21 cellular contexts compared by ENCODE assay signal in the genomic region with DNA sequence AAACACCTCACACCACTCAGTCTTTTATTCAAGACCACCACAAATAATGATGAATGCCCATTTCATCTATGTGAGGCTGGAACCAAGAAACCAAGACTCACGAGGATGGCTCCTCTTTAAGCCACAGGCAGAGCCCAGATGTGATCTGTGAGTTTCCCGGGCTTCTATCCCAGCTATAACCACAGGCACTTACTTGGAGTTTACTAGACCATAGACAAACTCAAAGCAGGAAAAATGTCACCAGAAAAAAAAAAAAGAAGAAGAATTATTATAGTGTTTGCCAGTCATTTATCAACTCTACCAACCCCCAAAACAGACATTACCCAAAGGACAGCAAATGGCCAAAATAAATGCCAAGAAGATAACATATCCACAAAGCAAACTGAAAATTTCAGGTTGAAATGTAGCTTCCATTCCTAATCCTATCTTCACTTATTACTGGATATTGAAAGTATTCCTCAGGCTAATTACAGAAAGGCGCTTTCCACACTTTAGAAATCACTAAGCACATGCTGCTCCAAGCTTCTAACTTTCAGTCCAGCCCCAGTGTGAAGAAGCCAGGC. TPM values are rescaled to one million over a fixed set of nuclear protein-coding genes. Genes with fewer than 3 reads are reported as not detected.
A peak's percentile ranks its signal among the peaks of the same experiment; 100 is the strongest.
DNase-seq lines count a peak whose midpoint lies in the region; ATAC-seq, FAIRE-seq and TF ChIP-seq lines count a peak whose summit lies in the region.
"Had no signal": no experiment of that assay in that cellular context is flagged by ENCODE, and none has a peak within 500 bp of the region (broad histone marks: within the 10 kb centered on the region; RNA-seq: fewer than 3 reads in every experiment).

No MANE protein-coding gene starts in this region.

- no peak overlapping the region for H4K91ac ChIP-seq in H1 (replicated peaks; ENCODE audit: insufficient read length, low read length)

- no TSS peak for BruUV-seq in HepG2 (replicated peaks; lab: Mats Ljungman, UMichigan)

- TF ChIP-seq CTCF in liver (IDR thresholded peaks at IDR 0.05; ENCODE audit: low read depth, low read length, missing input control) (no peak), HepG2 (CRISPR knock-in tag; IDR thresholded peaks at IDR 0.05) (no peak), H1 (IDR thresholded peaks at IDR 0.05; ENCODE audit: control extremely low read depth in 1 of 3, insufficient read depth in 1 of 3, low read depth in 1 of 3, low read length in 3 of 3) (no peak), right lobe of liver (IDR thresholded peaks at IDR 0.05) (no peak)

- H4K8ac ChIP-seq in H1 (ENCODE audit: extremely low read depth, insufficient read depth, low read length) = no peak overlapping the region

- no peak overlapping the region for H3K56ac ChIP-seq in H1 (replicated peaks; ENCODE audit: insufficient read length, low read depth, low read length)

- no peak overlapping the region for H3K4ac ChIP-seq in H1 (replicated peaks; ENCODE audit: insufficient read length, low read depth, low read length)

- H3K27ac ChIP-seq in liver (ENCODE audit: low read depth in 1 of 2, low read length in 2 of 2) = no peak overlapping the region
- no peak overlapping the region for H3K27ac ChIP-seq in HepG2 (ENCODE audit: extremely low read length, insufficient read depth, low read length)
- H3K27ac ChIP-seq in H1 (ENCODE audit: low read depth, low read length) = no peak overlapping the region
- no peak overlapping the region for H3K27ac ChIP-seq in right lobe of liver
- H3K27ac ChIP-seq: BLaER1 treated with 17β-estradiol and CSF1 and Interleukin-3, amounts not matched to agents 10 nM and 100 nM had no signal

- POLR2A ChIA-PET in HepG2 (lab: Yijun Ruan, JAX) = no interaction called here
- POLR2A ChIA-PET in H1 (lab: Charles Lee; ENCODE audit: partially characterized antibody) = interaction anchor here (0.6 to 1.5 kb wide), 3 partner anchors 16 to 488 kb away, joined by 3 to 5 read pairs (median 4); no protein-coding TSS in a partner anchor

- in situ Hi-C loops in HepG2 (cut with HindIII; ENCODE audit: extremely low pct_ligation_motif_present, low pct_unique_long_range_greater_than_20kb) = no loop called here

- H3K27me3 ChIP-seq in liver (ENCODE audit: control insufficient read depth in 4 of 4, insufficient read depth in 4 of 4, low read length in 3 of 4) (no peaks in the 10 kb centered on the region), HepG2 (ENCODE audit: control insufficient read depth in 1 of 2, insufficient read depth in 2 of 2, low read length in 2 of 2) (no peaks in the 10 kb centered on the region), H1 (replicated peaks in 1 of 4; ENCODE audit: control insufficient read depth in 3 of 4, extremely low read depth in 1 of 4, insufficient read depth in 3 of 4, low read length in 3 of 4) (no peaks in the 10 kb centered on the region), right lobe of liver (no peaks in the 10 kb centered on the region)
- H3K27me3 ChIP-seq: BLaER1 treated with 17β-estradiol and CSF1 and Interleukin-3, amounts not matched to agents 10 nM and 100 nM had no signal

- 79% methylated on average over 3 of the region's 3 CpGs for WGBS in liver
- WGBS in HepG2 (ENCODE audit: low lambda C conversion rate) = 95% methylated on average over 3 of the region's 3 CpGs
- WGBS in H1 (ENCODE audit: extremely low coverage in 1 of 2, insufficient coverage in 1 of 2, insufficient read length in 1 of 2, insufficient replicate concordance in 2 of 2, low coverage in 1 of 2, low lambda C conversion rate in 2 of 2, missing lambda C conversion rate in 1 of 2), 2 experiments = 80% methylated on average over 3 of the region's 3 CpGs; no CpG with 5 or more reads in 1 of the 2 experiments
- 83% methylated on average over 3 of the region's 3 CpGs for WGBS in right lobe of liver (ENCODE audit: insufficient coverage, low coverage, low lambda C conversion rate, missing lambda C conversion rate)

- DNase-seq in HepG2 (ENCODE audit: low spot score) (no peak), H1 (ENCODE audit: low read depth in 1 of 2, low spot score in 2 of 2) (no peak), right lobe of liver (no peak), T-helper 2 cell (no peak)
- no peak for DNase-seq in stimulated activated CD4-positive, alpha-beta T cell treated with anti-CD3 and anti-CD28 coated beads, Interleukin-4, amount 100 ng/mL, for 1 hour
- DNase-seq: 8988T; Calu3; CD8-positive, alpha-beta T cell; DMS53; DND-41; EL; H7; HFFc6 had no signal

- H3K23ac ChIP-seq in H1 (ENCODE audit: insufficient read length) = no peak overlapping the region

- H3K9ac ChIP-seq in liver (ENCODE audit: low read depth in 1 of 2, low read length in 2 of 2) (no peak overlapping the region), HepG2 (ENCODE audit: insufficient read depth, low read depth, low read length) (no peak overlapping the region), H1 (replicated peaks in 1 of 4; ENCODE audit: extremely low read depth in 1 of 4, low read depth in 3 of 4, low read length in 3 of 4) (no peak overlapping the region)
- H3K9ac ChIP-seq: BLaER1 treated with 17β-estradiol and CSF1 and Interleukin-3, amounts not matched to agents 10 nM and 100 nM had no signal

- no peak overlapping the region for H3K14ac ChIP-seq in H1 (ENCODE audit: insufficient read length)

- TF ChIP-seq RAD21 in liver (IDR thresholded peaks at IDR 0.05) = no peak
- TF ChIP-seq RAD21 in HepG2 (CRISPR knock-in tag; IDR thresholded peaks at IDR 0.05) = no peak
- TF ChIP-seq RAD21 in H1 (IDR thresholded peaks at IDR 0.05 in 1 of 2, conservative IDR thresholded peaks at IDR 0.05 in 1 of 2; ENCODE audit: low read depth in 2 of 2, low read length in 2 of 2) = no peak

- no peak overlapping the region for H2BK120ac ChIP-seq in H1 (replicated peaks; ENCODE audit: low read depth, low read length)

- no peaks in the 10 kb centered on the region; the same call in 1 of the 2 replicates for H3K79me1 ChIP-seq in H1 (ENCODE audit: low read depth, low read length)

- H2AK5ac ChIP-seq in H1 (ENCODE audit: low read depth, low read length) = peak overlapping the region; percentile 39; the same call in 1 of the 2 replicates

- H3K23me2 ChIP-seq in H1 (ENCODE audit: low read depth, low read length) = no peaks in the 10 kb centered on the region

- no peaks in the 10 kb centered on the region for H3K79me2 ChIP-seq in HepG2 (ENCODE audit: insufficient read depth, low read length)
- no peaks in the 10 kb centered on the region for H3K79me2 ChIP-seq in H1 (ENCODE audit: control insufficient read depth in 1 of 2, insufficient read depth in 2 of 2, low read length in 2 of 2)

- H3K4me1 ChIP-seq in liver (ENCODE audit: control insufficient read depth in 4 of 4, insufficient read depth in 4 of 4, low read length in 3 of 4) (peaks cover 0 to 10% (median 3%) of the 10 kb centered on the region in 4 donors), HepG2 (ENCODE audit: insufficient read depth, low read length) (no peaks in the 10 kb centered on the region), H1 (replicated peaks in 1 of 4; ENCODE audit: control insufficient read depth in 3 of 4, insufficient read depth in 4 of 4, low read length in 3 of 4) (peaks cover 2 to 11% (median 3%) of the 10 kb centered on the region in 4 experiments; a peak in 6 of 7 replicates), right lobe of liver (peaks cover 0 to 9% (median 0%) of the 10 kb centered on the region in 4 donors)
- H3K4me1 ChIP-seq: BLaER1 treated with 17β-estradiol and CSF1 and Interleukin-3, amounts not matched to agents 10 nM and 100 nM had no signal

- H2AFZ ChIP-seq in HepG2 (ENCODE audit: low read length) (no peak overlapping the region), H1 (ENCODE audit: low read length) (no peak overlapping the region)
- H2AFZ ChIP-seq: GM23338 had no signal

- FAIRE-seq in HepG2 (lab: Jason Lieb, UNC) = no peak
- no peak for FAIRE-seq in H1 (lab: Jason Lieb, UNC)
- FAIRE-seq: GM12891, GM18507, HTR-8/SVneo had no signal

- no peak overlapping the region for H2BK20ac ChIP-seq in H1 (ENCODE audit: low read length)

- CTCF ChIA-PET in HepG2 (lab: Yijun Ruan, JAX; ENCODE audit: low intra/inter-chr PET ratio, low total read pairs) = no interaction called here
- CTCF ChIA-PET in H1 (lab: Charles Lee; ENCODE audit: partially characterized antibody) = interaction anchor here (0.7 to 1.2 kb wide), 3 partner anchors 14 to 582 kb away, joined by 3 to 4 read pairs (median 3); no protein-coding TSS in a partner anchor

- ATAC-seq in HepG2 = no peak
- ATAC-seq in right lobe of liver = peak in 3 of 4 donors; percentile 33 to 50 (median 34)
- ATAC-seq in GM21717 (IDR thresholded peaks at IDR 0.05; ENCODE audit: unreplicated experiment) = no peak
- ATAC-seq: CD8-positive, alpha-beta T cell; GM23338; HCT116 had no signal

- H3K36me3 ChIP-seq in liver (ENCODE audit: control insufficient read depth in 4 of 4, insufficient read depth in 3 of 4, low read depth in 1 of 4, low read length in 3 of 4) = peaks cover 5 to 31% (median 29%) of the 10 kb centered on the region in 4 donors
- peaks cover 0 to 8% of the 10 kb centered on the region in 2 experiments; a peak in 3 of 5 replicates for H3K36me3 ChIP-seq in HepG2 (replicated peaks in 1 of 2; ENCODE audit: control insufficient read depth in 1 of 2, insufficient read depth in 2 of 2, low read length in 2 of 2)
- peaks cover 0 to 14% (median 1%) of the 10 kb centered on the region in 4 experiments; a peak in 3 of 8 replicates for H3K36me3 ChIP-seq in H1 (ENCODE audit: control insufficient read depth in 2 of 4, insufficient read depth in 4 of 4, low read length in 3 of 4)
- H3K36me3 ChIP-seq in right lobe of liver = peaks cover 0 to 35% (median 12%) of the 10 kb centered on the region in 4 donors

- H4K5ac ChIP-seq in H1 (ENCODE audit: insufficient read length, low read depth, low read length) = no peak overlapping the region

- no peak overlapping the region for H2BK12ac ChIP-seq in H1 (ENCODE audit: low read depth, low read length)

- H4K20me1 ChIP-seq in HepG2 (ENCODE audit: insufficient read depth, low read length) = no peaks in the 10 kb centered on the region
- peaks cover 0 to 2% of the 10 kb centered on the region in 2 experiments for H4K20me1 ChIP-seq in H1 (replicated peaks in 1 of 2; ENCODE audit: control insufficient read depth in 1 of 2, insufficient read depth in 2 of 2, low read length in 2 of 2)

- H3K9me3 ChIP-seq in liver (ENCODE audit: control insufficient read depth in 4 of 4, low read length in 3 of 4) (no peaks in the 10 kb centered on the region), HepG2 (ENCODE audit: low read length) (no peaks in the 10 kb centered on the region), H1 (ENCODE audit: insufficient read depth in 2 of 2, low read depth in 1 of 2, low read length in 1 of 2) (no peaks in the 10 kb centered on the region), right lobe of liver (no peaks in the 10 kb centered on the region)

- TF ChIP-seq EP300 in HepG2 (IDR thresholded peaks at IDR 0.05; ENCODE audit: low read depth in 2 of 2, low read length in 2 of 2) (no peak), HepG2 (CRISPR knock-in tag; IDR thresholded peaks at IDR 0.05; ENCODE audit: borderline replicate concordance) (no peak), H1 (IDR thresholded peaks at IDR 0.05; ENCODE audit: borderline replicate concordance in 1 of 2, low read depth in 2 of 2, low read length in 2 of 2) (no peak)

- H2BK15ac ChIP-seq in H1 (ENCODE audit: low read length) = no peak overlapping the region

- no peak overlapping the region for H3K18ac ChIP-seq in H1 (ENCODE audit: extremely low read depth, low read length)

- TF ChIP-seq POLR2A in HepG2 (IDR thresholded peaks at IDR 0.05; ENCODE audit: insufficient read depth in 1 of 2, low read depth in 2 of 2, low read length in 2 of 2) = no peak
- no peak for TF ChIP-seq POLR2A in H1 (IDR thresholded peaks at IDR 0.05; ENCODE audit: control extremely low read depth in 1 of 2, low read depth in 2 of 2, low read length in 2 of 2)
- TF ChIP-seq POLR2A in right lobe of liver (IDR thresholded peaks at IDR 0.05) = no peak

- H3K4me3 ChIP-seq in liver (ENCODE audit: low read depth in 1 of 3, low read length in 3 of 3) = no peak overlapping the region
- H3K4me3 ChIP-seq in HepG2 (replicated peaks in 1 of 3; ENCODE audit: insufficient read depth in 1 of 3, low read depth in 2 of 3, low read length in 3 of 3) = no peak overlapping the region
- H3K4me3 ChIP-seq in H1 (ENCODE audit: extremely low read depth in 1 of 4, insufficient read depth in 2 of 4, low read depth in 3 of 4, low read length in 4 of 4) = no peak overlapping the region
- no peak overlapping the region for H3K4me3 ChIP-seq in right lobe of liver
- H3K4me3 ChIP-seq: BLaER1 treated with 17β-estradiol and CSF1 and Interleukin-3, amounts not matched to agents 10 nM and 100 nM; GM23338 had no signal

- H3K4me2 ChIP-seq in HepG2 (ENCODE audit: low read depth, low read length) = no peak overlapping the region
- H3K4me2 ChIP-seq in H1 (ENCODE audit: insufficient read depth in 1 of 2, low read depth in 2 of 2, low read length in 2 of 2) = no peak overlapping the region
- H3K4me2 ChIP-seq: BLaER1 treated with 17β-estradiol and CSF1 and Interleukin-3, amounts not matched to agents 10 nM and 100 nM had no signal

- H2BK5ac ChIP-seq in H1 (ENCODE audit: low read depth, low read length) = no peak overlapping the region

- intact Hi-C loops in HepG2 (cut with micrococcal nuclease; ENCODE audit: unreplicated experiment) = no loop called here
- intact Hi-C loops in right lobe of liver (cut with DNase I) = no loop called here

RNA-seq across cellular contexts. Expression of gene ZFYVE1, which starts 44.7 kb away (rescaled TPM):
- total RNA-seq in liver = 10 to 100 TPM in 1 of 2 donors, 1 to 10 TPM in 1; 8.9 to 13.5 TPM
- 1 to 10 TPM; 5.8 to 6.9 TPM for polyA plus RNA-seq in liver
- total RNA-seq in HepG2 (2016; rRNA removed; fragmentation: Illumina TruSeq; extraction: Trizol) = 2.6 and 2.8 TPM in 2 replicates
- 0.61 and 0.62 TPM in 2 replicates for total RNA-seq in HepG2 (2016; cell fraction: cytosol; rRNA removed; fragmentation: Illumina TruSeq; extraction: Trizol; ENCODE audit: low read depth)
- total RNA-seq in HepG2 (2016; cell fraction: insoluble cytoplasmic fraction; rRNA removed; fragmentation: Illumina TruSeq; extraction: Trizol) = 2.6 and 2.8 TPM in 2 replicates
- total RNA-seq in HepG2 (2016; cell fraction: membrane; rRNA removed; fragmentation: Illumina TruSeq; extraction: Trizol) = 1.2 and 1.4 TPM in 2 replicates
- 4.6 and 4.8 TPM in 2 replicates for total RNA-seq in HepG2 (2016; cell fraction: nucleus; rRNA removed; fragmentation: Illumina TruSeq; extraction: Trizol)
- 5.3 and 6.9 TPM in 2 replicates for polyA plus RNA-seq in HepG2 (2011; rRNA removed)
- polyA plus RNA-seq in HepG2 (2011; cell fraction: cytosol; rRNA removed) = 4.5 and 5.2 TPM in 2 replicates
- polyA plus RNA-seq in HepG2 (2011; cell fraction: nucleus; rRNA removed) = 15.0 and 17.4 TPM in 2 replicates
- polyA plus RNA-seq in HepG2 (2012) = 4.2 and 5.0 TPM in 2 replicates
- polyA plus RNA-seq in HepG2 (2016; cell fraction: cytosol; fragmentation: Illumina TruSeq; extraction: Trizol; ENCODE audit: low read depth) = 0.15 and 0.18 TPM in 2 replicates
- 2.5 and 3.2 TPM in 2 replicates for polyA plus RNA-seq in HepG2 (2016; cell fraction: insoluble cytoplasmic fraction; fragmentation: Illumina TruSeq; extraction: Trizol; ENCODE audit: low read depth)
- polyA plus RNA-seq in HepG2 (2016; cell fraction: membrane; fragmentation: Illumina TruSeq; extraction: Trizol; ENCODE audit: low read depth) = 0.39 and 0.42 TPM in 2 replicates
- polyA plus RNA-seq in HepG2 (2016; cell fraction: nucleus; fragmentation: Illumina TruSeq; extraction: Trizol; ENCODE audit: insufficient read depth, low read depth) = 5.1 and 5.4 TPM in 2 replicates
- polyA minus RNA-seq in HepG2 (2011; rRNA and poly(A)+ RNA removed; ENCODE audit: low replicate concordance) = 8.5 and 13.2 TPM in 2 replicates
- 3.7 and 4.6 TPM in 2 replicates for polyA minus RNA-seq in HepG2 (2011; cell fraction: cytosol; rRNA and poly(A)+ RNA removed)
- polyA minus RNA-seq in HepG2 (2011; cell fraction: nucleus; rRNA and poly(A)+ RNA removed) = 14.8 and 17.7 TPM in 2 replicates
- total RNA-seq in H1 (2021; fragmentation: NEBNext Ultra II Directional; extraction: Animal tissue kit (Norgen Biotek cat#: 25700)) = 12.5 and 13.9 TPM in 2 replicates
- polyA plus RNA-seq in H1 (2011; rRNA removed) = 9.8 and 12.7 TPM in 2 replicates
- polyA plus RNA-seq in H1 (2011; cell fraction: cytosol; rRNA removed) = 11.9 TPM
- 21.1 TPM for polyA plus RNA-seq in H1 (2011; cell fraction: nucleus; rRNA removed)
- 6.5 to 13.6 TPM (median 12.0 TPM) in 4 replicates for polyA plus RNA-seq in H1 (2012, experiment 1 of 2)
- polyA plus RNA-seq in H1 (2012, experiment 2 of 2) = 8.5 TPM
- 4.9 TPM for polyA plus RNA-seq in H1 (2013, experiment 1 of 2)
- polyA plus RNA-seq in H1 (2013, experiment 2 of 2) = 4.4 TPM
- 25.2 and 29.7 TPM in 2 replicates for polyA minus RNA-seq in H1 (2011; rRNA and poly(A)+ RNA removed)
- 11.5 TPM for polyA minus RNA-seq in H1 (2011; cell fraction: cytosol; rRNA and poly(A)+ RNA removed)
- polyA minus RNA-seq in H1 (2011; cell fraction: nucleus; rRNA and poly(A)+ RNA removed) = 16.3 TPM
- total RNA-seq in right lobe of liver = 10 to 100 TPM in 5 of 6 experiments, 1 to 10 TPM in 1; 9.9 to 14.3 (median 11.4) TPM

RNA-seq across cellular contexts. Expression of gene DCAF4, which starts 56.0 kb away (rescaled TPM):
- total RNA-seq in liver = 10 to 100 TPM in 1 of 2 donors, 1 to 10 TPM in 1; 3.5 to 11.0 TPM
- polyA plus RNA-seq in liver = 1 to 10 TPM; 4.1 to 8.1 TPM
- 17.3 and 18.8 TPM in 2 replicates for total RNA-seq in HepG2 (2016; rRNA removed; fragmentation: Illumina TruSeq; extraction: Trizol)
- 3.9 and 4.3 TPM in 2 replicates for total RNA-seq in HepG2 (2016; cell fraction: cytosol; rRNA removed; fragmentation: Illumina TruSeq; extraction: Trizol; ENCODE audit: low read depth)
- total RNA-seq in HepG2 (2016; cell fraction: insoluble cytoplasmic fraction; rRNA removed; fragmentation: Illumina TruSeq; extraction: Trizol) = 19.7 and 20.3 TPM in 2 replicates
- 5.0 and 5.4 TPM in 2 replicates for total RNA-seq in HepG2 (2016; cell fraction: membrane; rRNA removed; fragmentation: Illumina TruSeq; extraction: Trizol)
- total RNA-seq in HepG2 (2016; cell fraction: nucleus; rRNA removed; fragmentation: Illumina TruSeq; extraction: Trizol) = 20.4 and 27.6 TPM in 2 replicates
- 21.1 and 25.6 TPM in 2 replicates for polyA plus RNA-seq in HepG2 (2011; rRNA removed)
- 15.1 and 22.4 TPM in 2 replicates for polyA plus RNA-seq in HepG2 (2011; cell fraction: cytosol; rRNA removed)
- polyA plus RNA-seq in HepG2 (2011; cell fraction: nucleus; rRNA removed) = 71.7 and 82.4 TPM in 2 replicates
- polyA plus RNA-seq in HepG2 (2012) = 16.5 and 19.5 TPM in 2 replicates
- polyA plus RNA-seq in HepG2 (2016; cell fraction: cytosol; fragmentation: Illumina TruSeq; extraction: Trizol; ENCODE audit: low read depth) = 1.7 and 2.2 TPM in 2 replicates
- polyA plus RNA-seq in HepG2 (2016; cell fraction: insoluble cytoplasmic fraction; fragmentation: Illumina TruSeq; extraction: Trizol; ENCODE audit: low read depth) = 18.3 and 21.3 TPM in 2 replicates
- polyA plus RNA-seq in HepG2 (2016; cell fraction: membrane; fragmentation: Illumina TruSeq; extraction: Trizol; ENCODE audit: low read depth) = 3.5 and 3.9 TPM in 2 replicates
- 26.1 and 30.0 TPM in 2 replicates for polyA plus RNA-seq in HepG2 (2016; cell fraction: nucleus; fragmentation: Illumina TruSeq; extraction: Trizol; ENCODE audit: insufficient read depth, low read depth)
- polyA minus RNA-seq in HepG2 (2011; rRNA and poly(A)+ RNA removed; ENCODE audit: low replicate concordance) = 21.6 and 30.7 TPM in 2 replicates
- polyA minus RNA-seq in HepG2 (2011; cell fraction: cytosol; rRNA and poly(A)+ RNA removed) = 6.5 and 8.3 TPM in 2 replicates
- 54.1 and 63.2 TPM in 2 replicates for polyA minus RNA-seq in HepG2 (2011; cell fraction: nucleus; rRNA and poly(A)+ RNA removed)
- 16.8 and 21.1 TPM in 2 replicates for total RNA-seq in H1 (2021; fragmentation: NEBNext Ultra II Directional; extraction: Animal tissue kit (Norgen Biotek cat#: 25700))
- 17.0 and 26.3 TPM in 2 replicates for polyA plus RNA-seq in H1 (2011; rRNA removed)
- polyA plus RNA-seq in H1 (2011; cell fraction: cytosol; rRNA removed) = 28.3 TPM
- polyA plus RNA-seq in H1 (2011; cell fraction: nucleus; rRNA removed) = 35.9 TPM
- 13.7 to 17.0 TPM (median 14.8 TPM) in 4 replicates for polyA plus RNA-seq in H1 (2012, experiment 1 of 2)
- polyA plus RNA-seq in H1 (2012, experiment 2 of 2) = 7.8 TPM
- polyA plus RNA-seq in H1 (2013, experiment 1 of 2) = 22.5 TPM
- 22.9 TPM for polyA plus RNA-seq in H1 (2013, experiment 2 of 2)
- 24.8 and 27.4 TPM in 2 replicates for polyA minus RNA-seq in H1 (2011; rRNA and poly(A)+ RNA removed)
- 7.8 TPM for polyA minus RNA-seq in H1 (2011; cell fraction: cytosol; rRNA and poly(A)+ RNA removed)
- polyA minus RNA-seq in H1 (2011; cell fraction: nucleus; rRNA and poly(A)+ RNA removed) = 26.9 TPM
- total RNA-seq in right lobe of liver = 10 to 100 TPM in 4 of 6 experiments, 1 to 10 TPM in 2; 5.8 to 13.6 (median 10.5) TPM

Comparison
In these comparisons a context has a peak if more than half of its experiments do, and no peak if none do; other contexts are left out.
1. ATAC-seq: peak in right lobe of liver (3 of 4); none in HepG2 (single experiment) and GM21717 (single experiment).